9 cellular contexts compared by ENCODE assay signal in the genomic region with DNA sequence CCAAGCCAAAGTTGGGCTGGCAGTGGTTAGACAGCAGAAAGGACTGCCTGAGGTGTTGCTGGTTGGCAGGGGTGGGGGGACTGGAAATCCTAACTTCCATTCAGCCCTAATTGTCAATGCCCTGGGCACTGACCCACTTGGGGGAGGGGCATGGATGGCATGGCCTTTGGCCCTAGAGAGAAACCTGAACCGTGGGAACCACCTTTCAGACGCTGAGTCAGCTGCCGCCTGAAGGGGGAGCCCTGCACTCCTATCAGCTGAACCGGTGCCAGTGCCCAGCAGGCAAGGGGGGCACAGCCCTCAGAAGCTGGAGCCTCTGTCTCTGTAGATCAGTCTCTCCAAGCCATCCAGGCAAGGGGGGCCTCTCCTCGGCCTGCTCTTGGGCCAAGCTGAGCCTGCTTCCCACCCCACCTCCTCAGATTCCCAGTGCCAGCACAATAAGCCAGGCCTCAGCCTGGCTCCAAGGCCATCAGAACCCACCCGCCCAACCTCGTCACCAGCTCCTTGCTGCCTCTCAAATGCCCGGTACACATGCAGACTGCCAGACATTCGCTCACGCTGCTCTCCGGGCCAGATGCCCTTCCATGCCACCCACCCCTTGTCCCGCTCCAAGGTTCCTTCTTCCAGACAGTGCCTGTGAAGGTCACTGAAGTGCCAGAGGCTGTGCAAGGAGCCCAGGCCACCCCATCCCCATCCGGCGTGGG. TPM values are rescaled to one million over a fixed set of nuclear protein-coding genes. Genes with fewer than 3 reads are reported as not detected.
A peak's percentile ranks its signal among the peaks of the same experiment; 100 is the strongest.
DNase-seq lines count a peak whose midpoint lies in the region; ATAC-seq, FAIRE-seq and TF ChIP-seq lines count a peak whose summit lies in the region.
"Had no signal": no experiment of that assay in that cellular context is flagged by ENCODE, and none has a peak within 500 bp of the region (broad histone marks: within the 10 kb centered on the region; RNA-seq: fewer than 3 reads in every experiment).

No MANE protein-coding gene starts in this region.

- peak; percentile 33 to 39 for TF ChIP-seq CTCF in Caco-2 (IDR thresholded peaks at IDR 0.05; ENCODE audit: insufficient read depth in 1 of 2, low read depth in 1 of 2, low read length in 1 of 2, severe bottlenecking in 1 of 2, unreplicated experiment in 1 of 2)
- peak; percentile 69 to 82 (median 72) for TF ChIP-seq CTCF in GM12878 (IDR thresholded peaks at IDR 0.05 in 2 of 3, conservative IDR thresholded peaks at IDR 0.05 in 1 of 3; ENCODE audit: control insufficient read depth in 2 of 3, extremely low read depth in 1 of 3, insufficient read depth in 1 of 3, low read depth in 3 of 3, low read length in 3 of 3)

- peaks cover 13% of the 10 kb centered on the region for H3K4me1 Mint-ChIP-seq in Caco-2 (ENCODE audit: low read depth, unreplicated experiment)

- peak; percentile 55 for TF ChIP-seq RAD21 in GM12878 (IDR thresholded peaks at IDR 0.05; ENCODE audit: insufficient read depth, low read depth, low read length)

- peaks cover 49% of the 10 kb centered on the region for H3K36me3 Mint-ChIP-seq in Caco-2 (ENCODE audit: insufficient read depth, unreplicated experiment)

- H3K4me1 ChIP-seq in Caco-2 = peaks cover 23% of the 10 kb centered on the region
- peaks cover 20% of the 10 kb centered on the region for H3K4me1 ChIP-seq in HUES6 (ENCODE audit: control insufficient read depth, insufficient read depth, low read length)
- no peaks in the 10 kb centered on the region for H3K4me1 ChIP-seq in GM12878 (ENCODE audit: control insufficient read depth, insufficient read depth, low read length)

- ATAC-seq in GM12878 (peak; percentile 95), HG03045 (IDR thresholded peaks at IDR 0.05; ENCODE audit: unreplicated experiment) (no peak)

- POLR2A ChIA-PET in Caco-2 (lab: Charles Lee) (interaction anchor here (0.6 kb wide), 1 partner anchor 13 kb away, joined by 4 read pairs; no protein-coding TSS in a partner anchor), GM12878 (lab: Charles Lee) (interaction anchor here (0.6 kb wide), 1 partner anchor 391 kb away, joined by 4 read pairs; no protein-coding TSS in a partner anchor)

- no peak for TF ChIP-seq POLR2A in GM12878 (IDR thresholded peaks at IDR 0.05; ENCODE audit: low read depth, low read length)

- in situ Hi-C loops in GM12878 (cut with MboI) = no loop called here

- H3K36me3 ChIP-seq in Caco-2 (ENCODE audit: control insufficient read depth, insufficient read depth, low read length) (no peaks in the 10 kb centered on the region), HUES6 (ENCODE audit: control insufficient read depth, insufficient read depth, low read length) (no peaks in the 10 kb centered on the region), GM12878 (ENCODE audit: control insufficient read depth in 2 of 2, insufficient read depth in 2 of 2, low read length in 1 of 2) (no peaks in the 10 kb centered on the region)

- H3K27me3 ChIP-seq in Caco-2 (replicated peaks; ENCODE audit: control insufficient read depth, insufficient read depth, low read length) (no peaks in the 10 kb centered on the region), HUES6 (ENCODE audit: control insufficient read depth, insufficient read depth, low read length) (peaks cover 28% of the 10 kb centered on the region), GM12878 (replicated peaks in 1 of 2; ENCODE audit: control insufficient read depth in 2 of 2, insufficient read depth in 2 of 2, low read length in 1 of 2) (no peaks in the 10 kb centered on the region; a peak in 1 of 4 replicates)

- SMC1A ChIA-PET in GM12878 (lab: Charles Lee; ENCODE audit: uncharacterized antibody, unreplicated experiment) = interaction anchor here (1.0 to 1.1 kb wide), 3 partner anchors 9 to 19 kb away, joined by 3 to 5 read pairs (median 5); no protein-coding TSS in a partner anchor

- no peak overlapping the region for H3K27ac ChIP-seq in HUES6 (ENCODE audit: low read depth, low read length)
- H3K27ac ChIP-seq in GM12878 (ENCODE audit: control insufficient read depth, insufficient read depth) = no peak overlapping the region
- H3K27ac ChIP-seq: SK-N-MC had no signal

- no peak overlapping the region for H2AFZ ChIP-seq in GM12878 (ENCODE audit: control insufficient read depth, low read depth, low read length)

- no peaks in the 10 kb centered on the region for H4K20me1 ChIP-seq in GM12878 (ENCODE audit: control insufficient read depth, insufficient read depth)

- FAIRE-seq in GM12878 (lab: Jason Lieb, UNC) = no peak

- H3K79me2 ChIP-seq in GM12878 (ENCODE audit: control insufficient read depth, insufficient read depth, low read length) = no peaks in the 10 kb centered on the region

- H3K27ac Mint-ChIP-seq in Caco-2 (ENCODE audit: unreplicated experiment) = no peak overlapping the region

- H3K9ac ChIP-seq in HUES6 (ENCODE audit: low read length) (peak overlapping the region; percentile 5), GM12878 (ENCODE audit: control insufficient read depth, insufficient read depth, low read length) (no peak overlapping the region)

- H3K9me3 ChIP-seq in Caco-2 = no peaks in the 10 kb centered on the region
- no peaks in the 10 kb centered on the region for H3K9me3 ChIP-seq in HUES6 (ENCODE audit: control insufficient read depth, insufficient read depth, low read depth, low read length)
- H3K9me3 ChIP-seq in GM12878 (replicated peaks; ENCODE audit: control insufficient read depth, insufficient read depth, low read length) = no peaks in the 10 kb centered on the region

- no peak for TF ChIP-seq EP300 in GM12878 (IDR thresholded peaks at IDR 0.05; ENCODE audit: borderline replicate concordance in 1 of 2, control insufficient read depth in 1 of 2, low read depth in 2 of 2, low read length in 2 of 2)

- no peak overlapping the region for H3K4me2 ChIP-seq in GM12878 (ENCODE audit: control insufficient read depth, insufficient read depth)

- no peak overlapping the region for H3K4me3 Mint-ChIP-seq in Caco-2 (ENCODE audit: unreplicated experiment)

- no peak for DNase-seq in Caco-2
- peak; percentile 85 for DNase-seq in SW480 (ENCODE audit: low spot score)
- DNase-seq in GM12878 (ENCODE audit: low read depth, low spot score) = no peak
- DNase-seq in kidney glomerular epithelial cell (lab: John Stamatoyannopoulos, UW) = peak; percentile 45
- peak; percentile 56 to 63 for DNase-seq in stimulated activated CD4-positive, alpha-beta T cell treated with anti-CD3 and anti-CD28 coated beads, Interleukin-2, amount 100 ng/mL, for 24 hours
- DNase-seq in GOT3 (lab: John Stamatoyannopoulos, UW) = no peak

- H3K9me3 Mint-ChIP-seq in Caco-2 (ENCODE audit: unreplicated experiment) = no peaks in the 10 kb centered on the region

- no peaks in the 10 kb centered on the region for H3K27me3 Mint-ChIP-seq in Caco-2 (ENCODE audit: insufficient read depth, unreplicated experiment)

- 19% methylated on average over 14 of the region's 14 CpGs for WGBS in GM12878 (ENCODE audit: insufficient coverage, insufficient replicate concordance, low lambda C conversion rate, missing lambda C conversion rate)

- H3K4me3 ChIP-seq in Caco-2 (ENCODE audit: low read depth, low read length) (no peak overlapping the region), HUES6 (ENCODE audit: low read depth, low read length) (no peak overlapping the region), GM12878 (no peak overlapping the region)
- H3K4me3 ChIP-seq: SK-N-MC had no signal

- RAD21 ChIA-PET in GM12878 (lab: Charles Lee; ENCODE audit: unreplicated experiment) = interaction anchor here (0.8 to 1.1 kb wide), 5 partner anchors 9 to 57 kb away, joined by 3 to 4 read pairs (median 4); partner anchors contain the start of gene PEF1

- CTCF ChIA-PET in Caco-2 (lab: Charles Lee) (no interaction called here), GM12878 (lab: Yijun Ruan, JAX) (interaction anchor here (0.6 to 3.5 kb wide), 17 partner anchors 9 to 546 kb away, joined by 3 to 20 read pairs (median 3); partner anchors contain the start of genes HCRTR1 and PEF1)

- BruUV-seq in Caco-2 (replicated peaks; lab: Mats Ljungman, UMichigan) = no TSS peak
- BruUV-seq in GM12878 (replicated peaks; lab: Mats Ljungman, UMichigan) = no TSS peak

- intact Hi-C loops in Caco-2 (cut with micrococcal nuclease; ENCODE audit: unreplicated experiment) (no loop called here), GM12878 (cut with micrococcal nuclease; ENCODE audit: unreplicated experiment) (no loop called here)

RNA-seq across cellular contexts. Expression of gene TINAGL1, which starts 11.6 kb away (rescaled TPM):
- total RNA-seq in Caco-2 (2022) = 89.3 and 101 TPM in 2 replicates
- 0.64 TPM in 1 of 2 replicates, not detected in the other for total RNA-seq in GM12878 (2013; cell fraction: nucleolus; rRNA removed)
- 0.27 TPM in 1 of 2 replicates, not detected in the other for total RNA-seq in GM12878 (2014; rRNA removed)
- not detected in 2 replicates for total RNA-seq in GM12878 (2014; rRNA removed; fragmentation: Illumina TruSeq; extraction: Trizol)
- 0.23 and 0.40 TPM in 2 replicates for total RNA-seq in GM12878 (2021)
- polyA plus RNA-seq in GM12878 (2011; ENCODE audit: low read depth) = not detected
- polyA plus RNA-seq in GM12878 (2011; rRNA removed) = 0.36 and 0.49 TPM in 2 replicates
- 0.46 and 0.67 TPM in 2 replicates for polyA plus RNA-seq in GM12878 (2011; cell fraction: cytosol; rRNA removed)
- 3.2 and 4.7 TPM in 2 replicates for polyA plus RNA-seq in GM12878 (2011; cell fraction: nucleus; rRNA removed)
- polyA plus RNA-seq in GM12878 (2012) = 0.20 and 0.25 TPM in 2 replicates
- not detected in 2 replicates for polyA plus RNA-seq in GM12878 (2014; fragmentation: Illumina TruSeq; extraction: Trizol)
- not detected for polyA plus RNA-seq in GM12878 (2014; fragmentation: Nextera tagmentation; extraction: Ambion mirVana)
- 0.04 TPM in 1 of 2 replicates, not detected in the other for polyA plus RNA-seq in GM12878 (2014; rRNA removed)
- under 1 TPM in 1 of 2 experiments, not detected in 1; 0.20 TPM for polyA plus RNA-seq in GM12878 (2016; fragmentation: Nextera tagmentation; extraction: Ambion mirVana)
- 0.51 and 0.98 TPM in 2 replicates for polyA minus RNA-seq in GM12878 (2011; rRNA and poly(A)+ RNA removed)
- polyA minus RNA-seq in GM12878 (2011; cell fraction: cytosol; rRNA and poly(A)+ RNA removed) = not detected in 2 replicates
- 0.73 and 1.8 TPM in 2 replicates for polyA minus RNA-seq in GM12878 (2011; cell fraction: nucleus; rRNA and poly(A)+ RNA removed)

RNA-seq across cellular contexts. Expression of gene HCRTR1, which starts 29.6 kb away (rescaled TPM):
- not detected in 2 replicates for total RNA-seq in Caco-2 (2022)
- total RNA-seq in GM12878 (2013; cell fraction: nucleolus; rRNA removed) = not detected in 2 replicates
- total RNA-seq in GM12878 (2014; rRNA removed) = 0.11 TPM in 1 of 2 replicates, not detected in the other
- total RNA-seq in GM12878 (2014; rRNA removed; fragmentation: Illumina TruSeq; extraction: Trizol) = not detected in 2 replicates
- not detected in 2 replicates for total RNA-seq in GM12878 (2021)
- not detected for polyA plus RNA-seq in GM12878 (2011; ENCODE audit: low read depth)
- polyA plus RNA-seq in GM12878 (2011; rRNA removed) = not detected in 2 replicates
- polyA plus RNA-seq in GM12878 (2011; cell fraction: cytosol; rRNA removed) = 0.04 TPM in 1 of 2 replicates, not detected in the other
- not detected in 2 replicates for polyA plus RNA-seq in GM12878 (2011; cell fraction: nucleus; rRNA removed)
- polyA plus RNA-seq in GM12878 (2012) = not detected in 2 replicates
- polyA plus RNA-seq in GM12878 (2014; fragmentation: Illumina TruSeq; extraction: Trizol) = not detected in 2 replicates
- polyA plus RNA-seq in GM12878 (2014; fragmentation: Nextera tagmentation; extraction: Ambion mirVana) = not detected
- not detected in 2 replicates for polyA plus RNA-seq in GM12878 (2014; rRNA removed)
- polyA plus RNA-seq in GM12878 (2016; fragmentation: Nextera tagmentation; extraction: Ambion mirVana) = not detected
- polyA minus RNA-seq in GM12878 (2011; rRNA and poly(A)+ RNA removed) = not detected in 2 replicates
- polyA minus RNA-seq in GM12878 (2011; cell fraction: cytosol; rRNA and poly(A)+ RNA removed) = not detected in 2 replicates
- polyA minus RNA-seq in GM12878 (2011; cell fraction: nucleus; rRNA and poly(A)+ RNA removed) = not detected in 2 replicates

RNA-seq across cellular contexts. Expression of gene PEF1, which starts 56.8 kb away (rescaled TPM):
- total RNA-seq in Caco-2 (2022) (21.9 and 22.1 TPM in 2 replicates), GM12878 (2014; rRNA removed) (92.9 and 107 TPM in 2 replicates), GM12878 (2014; rRNA removed; fragmentation: Illumina TruSeq; extraction: Trizol) (46.3 and 46.4 TPM in 2 replicates), GM12878 (2021) (59.5 and 60.1 TPM in 2 replicates)
- 18.2 and 22.2 TPM in 2 replicates for total RNA-seq in GM12878 (2013; cell fraction: nucleolus; rRNA removed)
- 40.3 TPM for polyA plus RNA-seq in GM12878 (2011; ENCODE audit: low read depth)
- polyA plus RNA-seq in GM12878 (2011; rRNA removed) (61.3 and 100 TPM in 2 replicates), GM12878 (2014; fragmentation: Illumina TruSeq; extraction: Trizol) (50.3 and 80.4 TPM in 2 replicates), GM12878 (2014; fragmentation: Nextera tagmentation; extraction: Ambion mirVana) (10 to 100 TPM; 27.1 to 40.4 TPM), GM12878 (2014; rRNA removed) (92.2 and 95.5 TPM in 2 replicates), GM12878 (2016; fragmentation: Nextera tagmentation; extraction: Ambion mirVana) (10 to 100 TPM; 77.5 to 86.6 TPM)
- 141 and 161 TPM in 2 replicates for polyA plus RNA-seq in GM12878 (2011; cell fraction: cytosol; rRNA removed)
- 88.6 and 89.0 TPM in 2 replicates for polyA plus RNA-seq in GM12878 (2011; cell fraction: nucleus; rRNA removed)
- 38.7 and 47.8 TPM in 2 replicates for polyA plus RNA-seq in GM12878 (2012)
- polyA minus RNA-seq in GM12878 (2011; rRNA and poly(A)+ RNA removed) = 104 and 151 TPM in 2 replicates
- polyA minus RNA-seq in GM12878 (2011; cell fraction: cytosol; rRNA and poly(A)+ RNA removed) = 33.3 and 37.6 TPM in 2 replicates
- polyA minus RNA-seq in GM12878 (2011; cell fraction: nucleus; rRNA and poly(A)+ RNA removed) = 19.7 and 29.3 TPM in 2 replicates

Comparison
In these comparisons a context has a peak if more than half of its experiments do, and no peak if none do; other contexts are left out.
1. DNase-seq: peak in SW480 (single experiment), kidney glomerular epithelial cell (single experiment) and stimulated activated CD4-positive, alpha-beta T cell treated with anti-CD3 and anti-CD28 coated beads, Interleukin-2, amount 100 ng/mL, for 24 hours (2 of 2); none in Caco-2 (0 of 2), GM12878 (single experiment) and GOT3 (single experiment).
2. RNA of gene TINAGL1, which starts 11.6 kb away (total RNA-seq): 89.3 to 101 TPM in Caco-2; 0.23 to 0.64 TPM in GM12878; every median in the first group is over 10 times any median in the second.